3 cellular contexts compared by ENCODE assay signal in genomic region chr4:40745585-40745984, GRCh38.
A peak's percentile ranks its signal among the peaks of the same experiment; 100 is the strongest.
TF ChIP-seq lines count a peak whose summit lies in the region.

No MANE protein-coding gene starts in this region.

TF ChIP-seq in HepG2, 621 proteins besides CTCF, POLR2A, EP300 and RAD21:
- TF ChIP-seq MAFF (IDR thresholded peaks at IDR 0.05; ENCODE audit: low read depth, low read length) (peak; percentile 84), MAFK (conservative IDR thresholded peaks at IDR 0.05 in 1 of 2, IDR thresholded peaks at IDR 0.05 in 1 of 2; ENCODE audit: low read length in 2 of 2) (peak; percentile 73 to 87), SATB2 (CRISPR knock-in tag; IDR thresholded peaks at IDR 0.05) (no peak)

TF ChIP-seq in HEK293, 187 proteins besides CTCF, POLR2A, EP300 and RAD21:
- TF ChIP-seq PRDM10 (tag by site-specific recombination; IDR thresholded peaks at IDR 0.05) = peak; percentile 80
- no peak for TF ChIP-seq ZBTB48 (tag by site-specific recombination; IDR thresholded peaks at IDR 0.05)
- peak; percentile 32; the same call in 1 of the 2 replicates for TF ChIP-seq PRDM1 (tag by site-specific recombination; IDR thresholded peaks at IDR 0.05)

TF ChIP-seq in K562, 482 proteins besides CTCF, POLR2A, EP300 and RAD21:
- TF ChIP-seq C11orf30 (IDR thresholded peaks at IDR 0.05; ENCODE audit: low read depth) (peak; percentile 76), MAFF (IDR thresholded peaks at IDR 0.05; ENCODE audit: low read length) (peak; percentile 55; the same call in 1 of the 2 replicates), ZNF316 (IDR thresholded peaks at IDR 0.05) (peak; percentile 88), L3MBTL2 (IDR thresholded peaks at IDR 0.05) (no peak), ZNF184 (CRISPR knock-in tag; IDR thresholded peaks at IDR 0.05) (no peak), MAFG (tag; conservative IDR thresholded peaks at IDR 0.05) (peak; percentile 70), ZNF395 (CRISPR knock-in tag; IDR thresholded peaks at IDR 0.05) (no peak)
